In the genomic region with DNA sequence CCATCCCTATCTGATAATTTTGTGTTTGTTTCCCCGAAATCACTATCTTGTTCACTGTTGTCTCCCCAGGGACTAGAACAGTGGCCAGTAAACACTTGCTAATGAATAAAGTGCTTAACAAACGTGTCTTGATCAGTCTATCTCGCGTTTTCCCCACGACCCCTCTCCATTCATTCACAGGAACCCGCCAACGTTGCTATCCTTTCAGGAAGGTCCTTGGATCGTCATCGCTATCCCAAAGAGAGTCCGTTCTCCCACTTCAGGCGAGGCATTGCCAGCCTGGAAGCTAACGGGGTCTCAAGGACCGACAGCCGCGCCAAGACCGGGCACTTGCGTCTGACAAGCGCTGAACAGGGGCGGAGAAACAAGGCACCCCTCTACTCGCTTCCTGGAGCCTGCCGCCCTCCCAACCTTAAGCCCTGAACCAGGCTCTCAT, we compare ENCODE assay signal across 8 cellular contexts. TPM values are rescaled to one million over a fixed set of nuclear protein-coding genes. Genes with fewer than 3 reads are reported as not detected.
DNase-seq lines count a peak whose midpoint lies in the region; ATAC-seq and TF ChIP-seq lines count a peak whose summit lies in the region.

No MANE protein-coding gene starts in this region.

- H3K9me3 ChIP-seq in DOHH2 (ENCODE audit: control insufficient read depth, insufficient read depth, low read length) (no peaks in the 10 kb centered on the region), SK-N-SH (no peaks in the 10 kb centered on the region), iPS-18c (ENCODE audit: control insufficient read depth, insufficient read depth, low read length) (no peaks in the 10 kb centered on the region), tibial artery (no peaks in the 10 kb centered on the region)

- H3K27ac ChIP-seq in DOHH2 (ENCODE audit: low read depth, low read length) (peak overlapping the region; percentile 21), SK-N-SH (ENCODE audit: low read depth in 2 of 2, low read length in 1 of 2) (peak overlapping the region; percentile 56 to 77; a peak in 3 of 4 replicates), tibial artery (peak overlapping the region; percentile 82 to 87)

- H3K4me2 ChIP-seq in DOHH2 (ENCODE audit: low read length) (peak overlapping the region; percentile 83), SK-N-SH (peak overlapping the region; percentile 83)

- ATAC-seq in GM19467 (IDR thresholded peaks at IDR 0.05; ENCODE audit: unreplicated experiment): no peak

- DNase-seq in HEK293T (ENCODE audit: extremely low spot score): peak; percentile 56
- DNase-seq in SK-N-SH: no peak
- no peak for DNase-seq in tibial artery
- no peak for DNase-seq in head of caudate nucleus
- DNase-seq in activated CD4-positive, alpha-beta T cell treated with anti-CD3 and anti-CD28 coated beads, Interleukin-2, amount 50 U/mL, for 48 hours: no peak

- CTCF ChIA-PET in HEK293T (lab: Yijun Ruan, JAX) (no interaction called here), SK-N-SH (lab: Yijun Ruan, JAX) (interaction anchor here (1.0 to 3.5 kb wide), 3 partner anchors 29 to 406 kb away, joined by 5 to 22 read pairs (median 18); no protein-coding TSS in a partner anchor)

- POLR2A ChIA-PET in HEK293T (lab: Yijun Ruan, JAX) (interaction anchor here (0.7 to 1.9 kb wide), 12 partner anchors 8 to 1103 kb away, joined by 3 to 11 read pairs (median 4); partner anchors contain the start of gene ADAMTS17), SK-N-SH (lab: Yijun Ruan, JAX) (interaction anchor here (1.3 kb wide), 1 partner anchor 260 kb away, joined by 3 read pairs; the partner anchor contains the start of gene ADAMTS17)

- H3F3A ChIP-seq in DOHH2 (ENCODE audit: control insufficient read depth, insufficient read depth) (no peaks in the 10 kb centered on the region), SK-N-SH (replicated peaks; ENCODE audit: insufficient read depth) (no peaks in the 10 kb centered on the region)

- H3K79me2 ChIP-seq in DOHH2 (ENCODE audit: control insufficient read depth, low read length): peaks cover 84% of the 10 kb centered on the region
- peaks cover 91% of the 10 kb centered on the region for H3K79me2 ChIP-seq in SK-N-SH (ENCODE audit: insufficient read depth)

- H3K4me1 ChIP-seq in DOHH2 (ENCODE audit: control insufficient read depth, low read length) (peaks cover 24% of the 10 kb centered on the region), SK-N-SH (ENCODE audit: control insufficient read depth in 1 of 2, insufficient read depth in 2 of 2, low read depth in 1 of 2, low read length in 1 of 2) (peaks cover 5 to 22% of the 10 kb centered on the region in 2 experiments; a peak in 3 of 4 replicates), tibial artery (peaks cover 0 to 41% (median 31%) of the 10 kb centered on the region in 4 donors)

- no peaks in the 10 kb centered on the region for H3K27me3 ChIP-seq in DOHH2 (ENCODE audit: control insufficient read depth, low read length)
- H3K27me3 ChIP-seq in SK-N-SH (ENCODE audit: insufficient read depth): no peaks in the 10 kb centered on the region
- H3K27me3 ChIP-seq in tibial artery: no peaks in the 10 kb centered on the region

- no peak for TF ChIP-seq EP300 in SK-N-SH (IDR thresholded peaks at IDR 0.05; ENCODE audit: borderline replicate concordance in 1 of 2, low read depth in 1 of 2, low read length in 1 of 2)

- 3% methylated on average over 16 of the region's 21 CpGs for WGBS in SK-N-SH (ENCODE audit: low lambda C conversion rate)

- H3K4me3 ChIP-seq in DOHH2 (ENCODE audit: low read length): peak overlapping the region; percentile 95
- peak overlapping the region; percentile 85 to 99 for H3K4me3 ChIP-seq in SK-N-SH (ENCODE audit: low read depth in 2 of 2, low read length in 1 of 2)
- peak overlapping the region; percentile 88 for H3K4me3 ChIP-seq in iPS-18c (ENCODE audit: insufficient read depth, low read depth, low read length)
- peak overlapping the region; percentile 71 to 77 for H3K4me3 ChIP-seq in tibial artery

- no peak for TF ChIP-seq CTCF in DOHH2 (IDR thresholded peaks at IDR 0.05; ENCODE audit: low read depth, low read length, poor library complexity, severe bottlenecking)
- no peak for TF ChIP-seq CTCF in SK-N-SH (IDR thresholded peaks at IDR 0.05)
- no peak for TF ChIP-seq CTCF in tibial artery (IDR thresholded peaks at IDR 0.05)

- H4K20me1 ChIP-seq in DOHH2 (ENCODE audit: control insufficient read depth, insufficient read depth, low read depth, low read length) (no peaks in the 10 kb centered on the region), SK-N-SH (ENCODE audit: insufficient read depth) (no peaks in the 10 kb centered on the region)

- peak overlapping the region; percentile 77 for H3K9ac ChIP-seq in SK-N-SH

- intact Hi-C loops in tibial artery (cut with DNase I; ENCODE audit: low total_unique reads): loop anchor here (5.0 to 10.0 kb wide), 2 partner anchors 254 to 677 kb away; no protein-coding TSS in a partner anchor
- intact Hi-C loops in head of caudate nucleus (cut with DNase I): loop anchor here (5.0 to 10.0 kb wide), 3 partner anchors 257 to 673 kb away; partner anchors contain the start of genes ADAMTS17 and SELENOS

- no peaks in the 10 kb centered on the region for H3K9me2 ChIP-seq in DOHH2 (replicated peaks; ENCODE audit: control insufficient read depth, low read length)
- no peaks in the 10 kb centered on the region for H3K9me2 ChIP-seq in SK-N-SH

- TF ChIP-seq RAD21 in SK-N-SH (IDR thresholded peaks at IDR 0.05; ENCODE audit: low read length): no peak

- H2AFZ ChIP-seq in SK-N-SH (ENCODE audit: low read depth): peak overlapping the region; percentile 79

- H3K36me3 ChIP-seq in DOHH2 (ENCODE audit: control insufficient read depth, low read length): peaks cover 25% of the 10 kb centered on the region
- peaks cover 21% of the 10 kb centered on the region in 2 experiments for H3K36me3 ChIP-seq in SK-N-SH (replicated peaks in 1 of 2; ENCODE audit: control insufficient read depth in 1 of 2, insufficient read depth in 2 of 2, low read length in 1 of 2)
- peaks cover 0 to 1% (median 0%) of the 10 kb centered on the region in 3 donors for H3K36me3 ChIP-seq in tibial artery

TF ChIP-seq in HEK293T, 16 proteins besides CTCF, POLR2A, EP300 and RAD21:
- no peak for TF ChIP-seq ELF4 (IDR thresholded peaks at IDR 0.05)

TF ChIP-seq in SK-N-SH, 30 proteins besides CTCF, POLR2A, EP300 and RAD21 (continues in another document):
- TF ChIP-seq TAF1 (IDR thresholded peaks at IDR 0.05; ENCODE audit: borderline replicate concordance, low read depth, low read length) (no peak), EZH2phosphoT487 (IDR thresholded peaks at IDR 0.05; ENCODE audit: borderline replicate concordance, low read depth) (no peak), USF1 (IDR thresholded peaks at IDR 0.05; ENCODE audit: borderline replicate concordance, low read depth) (no peak), CHD2 (IDR thresholded peaks at IDR 0.05; ENCODE audit: low read length, partially characterized antibody) (no peak), REST (IDR thresholded peaks at IDR 0.05; ENCODE audit: low read depth, low read length) (no peak), SMC3 (IDR thresholded peaks at IDR 0.05; ENCODE audit: low read depth, low read length) (no peak)

RNA-seq across cellular contexts. Expression of gene LINS1, which starts 0.3 kb away (rescaled TPM):
- polyA plus RNA-seq in SK-N-SH (2012; rRNA removed): 5.0 and 6.9 TPM in 2 replicates
- 4.6 and 4.7 TPM in 2 replicates for polyA plus RNA-seq in SK-N-SH (2012; cell fraction: cytosol; rRNA removed)
- polyA plus RNA-seq in SK-N-SH (2012; cell fraction: nucleus; rRNA removed): 10.8 and 22.3 TPM in 2 replicates

RNA-seq across cellular contexts. Expression of gene ASB7, which starts 0.7 kb away (rescaled TPM):
- polyA plus RNA-seq in SK-N-SH (2012; rRNA removed): 6.1 and 7.7 TPM in 2 replicates
- 6.7 and 7.4 TPM in 2 replicates for polyA plus RNA-seq in SK-N-SH (2012; cell fraction: cytosol; rRNA removed)
- polyA plus RNA-seq in SK-N-SH (2012; cell fraction: nucleus; rRNA removed): 4.7 and 7.1 TPM in 2 replicates

Comparison
In these comparisons a context has a peak if more than half of its experiments do, and no peak if none do; other contexts are left out.
1. H3K27ac ChIP-seq: peak in every context shown above with its lines; median percentile 84 in tibial artery; 66 in SK-N-SH; 21 in DOHH2.